ENCODE assay signal across 18 cellular contexts in the genomic region with DNA sequence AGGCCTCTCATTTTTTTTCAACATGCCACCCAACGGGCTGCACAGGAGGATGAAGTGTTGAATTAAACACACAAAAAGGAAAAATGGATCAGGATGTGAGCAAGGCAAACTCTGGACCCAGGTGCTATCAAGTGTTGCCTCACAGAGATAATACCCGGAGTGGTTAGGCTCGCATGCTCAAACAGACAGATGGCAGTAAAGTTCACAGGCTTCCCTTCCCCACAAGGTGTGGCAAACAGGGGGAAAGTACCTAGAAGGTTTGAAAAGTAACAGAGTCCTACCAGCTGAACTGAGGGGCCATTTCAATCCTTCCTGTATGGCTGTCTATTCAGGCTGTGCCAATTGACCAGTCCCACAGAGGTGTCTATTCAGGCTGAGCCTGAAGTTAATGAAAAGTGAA.
DNase-seq lines count a peak whose midpoint lies in the region; ATAC-seq and TF ChIP-seq lines count a peak whose summit lies in the region.
"Had no signal": no experiment of that assay in that cellular context is flagged by ENCODE, and none has a peak within 500 bp of the region (broad histone marks: within the 10 kb centered on the region; RNA-seq: fewer than 3 reads in every experiment).

No MANE protein-coding gene starts in this region.

- intact Hi-C loops in psoas muscle (cut with DNase I): loop anchor here in 1 of 2 donors (10.0 kb wide), 1 partner anchor 293 kb away; no protein-coding TSS in a partner anchor

- CTCF ChIA-PET in WTC11 (lab: Charles Lee): no interaction called here

- 69 to 70% (median 70%) methylated on average over 3 of the region's 3 CpGs for WGBS in psoas muscle, 3 donors

- ATAC-seq in GM19351 (IDR thresholded peaks at IDR 0.05; ENCODE audit: unreplicated experiment) (peak; percentile 67), HG02981 (IDR thresholded peaks at IDR 0.05; ENCODE audit: unreplicated experiment) (peak; percentile 86), WTC11 (0 out of 2 replicates have a peak, but pooled peaks have one; percentile 22), psoas muscle (no peak)
- ATAC-seq: A549 had no signal

- no peaks in the 10 kb centered on the region for H3K36me3 ChIP-seq in psoas muscle (ENCODE audit: insufficient read depth in 1 of 2, low read depth in 1 of 2)
- H3K36me3 ChIP-seq: vagina had no signal

- POLR2A ChIA-PET in WTC11 (lab: Charles Lee): no interaction called here

- peaks cover 6% of the 10 kb centered on the region for H3K4me1 Mint-ChIP-seq in WTC11
- H3K4me1 Mint-ChIP-seq: activated CD4-positive, alpha-beta T cell treated with anti-CD3 and anti-CD28 coated beads, Interleukin-2, amount 10 ng/mL, durations not matched to agents 7 days and 5 days had no signal

- H3K27me3 Mint-ChIP-seq in WTC11 (ENCODE audit: low read depth): peaks cover 3% of the 10 kb centered on the region
- H3K27me3 Mint-ChIP-seq: activated CD4-positive, alpha-beta T cell treated with anti-CD3 and anti-CD28 coated beads, Interleukin-2, amount 10 ng/mL, durations not matched to agents 7 days and 5 days; activated T-cell treated with anti-CD3 and anti-CD28 coated beads, Interleukin-2, amount 50 U/mL, for 24 hours; stimulated activated naive CD8-positive, alpha-beta T cell treated with anti-CD3 and anti-CD28 coated beads, Interleukin-15, Interleukin-2, amounts not matched to agents 100 ng/mL and 50 ng/mL, for 24 hours had no signal

- H3K9me3 Mint-ChIP-seq in WTC11: peaks cover 59% of the 10 kb centered on the region

- H3K27me3 ChIP-seq in psoas muscle (ENCODE audit: insufficient read depth in 3 of 3, low read length in 2 of 3): no peaks in the 10 kb centered on the region
- H3K27me3 ChIP-seq: vagina had no signal

- no peaks in the 10 kb centered on the region for H3K4me1 ChIP-seq in psoas muscle
- H3K4me1 ChIP-seq: A549, vagina had no signal

- DNase-seq in GM12865 (ENCODE audit: low read depth): peak; percentile 1
- DNase-seq in WTC11 (ENCODE audit: low spot score): no peak
- no peak for DNase-seq in NCI-H345 treated with DMSO at 0.1 percent for 48 hours (lab: John Stamatoyannopoulos, UW; ENCODE audit: unreplicated experiment)
- no peak for DNase-seq in psoas muscle
- DNase-seq in GOT3 (lab: John Stamatoyannopoulos, UW): no peak
- DNase-seq in NOMO-1 (lab: John Stamatoyannopoulos, UW; ENCODE audit: unreplicated experiment in 2 of 2): no peak
- DNase-seq: activated CD4-positive, alpha-beta T cell treated with anti-CD3 and anti-CD28 coated beads, Interleukin-2, amount 10 ng/mL, durations not matched to agents 7 days and 5 days; activated T-cell treated with anti-CD3 and anti-CD28 coated beads, Interleukin-2, amount 50 U/mL, for 24 hours; EL; NCI-H2029; NCI-H774; nucleus accumbens had no signal

- H3K9me3 ChIP-seq in psoas muscle: no peaks in the 10 kb centered on the region
- H3K9me3 ChIP-seq: A549, vagina had no signal

- peaks cover 61% of the 10 kb centered on the region for H3K36me3 Mint-ChIP-seq in WTC11

- H3K27ac Mint-ChIP-seq in WTC11: no peak overlapping the region
- H3K27ac Mint-ChIP-seq: activated CD4-positive, alpha-beta T cell treated with anti-CD3 and anti-CD28 coated beads, Interleukin-2, amount 10 ng/mL, durations not matched to agents 7 days and 5 days; activated T-cell treated with anti-CD3 and anti-CD28 coated beads, Interleukin-2, amount 50 U/mL, for 24 hours; stimulated activated naive CD8-positive, alpha-beta T cell treated with anti-CD3 and anti-CD28 coated beads, Interleukin-15, Interleukin-2, amounts not matched to agents 100 ng/mL and 50 ng/mL, for 24 hours had no signal

- H3K4me3 Mint-ChIP-seq in WTC11: no peak overlapping the region
- H3K4me3 Mint-ChIP-seq: activated CD4-positive, alpha-beta T cell treated with anti-CD3 and anti-CD28 coated beads, Interleukin-2, amount 10 ng/mL, durations not matched to agents 7 days and 5 days; activated T-cell treated with anti-CD3 and anti-CD28 coated beads, Interleukin-2, amount 50 U/mL, for 24 hours; stimulated activated naive CD8-positive, alpha-beta T cell treated with anti-CD3 and anti-CD28 coated beads, Interleukin-15, Interleukin-2, amounts not matched to agents 100 ng/mL and 50 ng/mL, for 24 hours had no signal

- no peak overlapping the region for H3K27ac ChIP-seq in psoas muscle
- H3K27ac ChIP-seq: A549, vagina had no signal

- TF ChIP-seq CTCF in GM12865 (IDR thresholded peaks at IDR 0.05; ENCODE audit: insufficient read depth, low read depth, low read length, missing control alignments): no peak
- no peak for TF ChIP-seq CTCF in WTC11 (IDR thresholded peaks at IDR 0.05)
- TF ChIP-seq CTCF in psoas muscle (IDR thresholded peaks at IDR 0.05): no peak

- H3K4me3 ChIP-seq in GM12865 (ENCODE audit: low read depth, low read length) (no peak overlapping the region), psoas muscle (no peak overlapping the region)
- H3K4me3 ChIP-seq: A549, smooth muscle cell, vagina had no signal

TF ChIP-seq in WTC11, 78 proteins besides CTCF, POLR2A, EP300 and RAD21:
- TF ChIP-seq, protein P1, sequence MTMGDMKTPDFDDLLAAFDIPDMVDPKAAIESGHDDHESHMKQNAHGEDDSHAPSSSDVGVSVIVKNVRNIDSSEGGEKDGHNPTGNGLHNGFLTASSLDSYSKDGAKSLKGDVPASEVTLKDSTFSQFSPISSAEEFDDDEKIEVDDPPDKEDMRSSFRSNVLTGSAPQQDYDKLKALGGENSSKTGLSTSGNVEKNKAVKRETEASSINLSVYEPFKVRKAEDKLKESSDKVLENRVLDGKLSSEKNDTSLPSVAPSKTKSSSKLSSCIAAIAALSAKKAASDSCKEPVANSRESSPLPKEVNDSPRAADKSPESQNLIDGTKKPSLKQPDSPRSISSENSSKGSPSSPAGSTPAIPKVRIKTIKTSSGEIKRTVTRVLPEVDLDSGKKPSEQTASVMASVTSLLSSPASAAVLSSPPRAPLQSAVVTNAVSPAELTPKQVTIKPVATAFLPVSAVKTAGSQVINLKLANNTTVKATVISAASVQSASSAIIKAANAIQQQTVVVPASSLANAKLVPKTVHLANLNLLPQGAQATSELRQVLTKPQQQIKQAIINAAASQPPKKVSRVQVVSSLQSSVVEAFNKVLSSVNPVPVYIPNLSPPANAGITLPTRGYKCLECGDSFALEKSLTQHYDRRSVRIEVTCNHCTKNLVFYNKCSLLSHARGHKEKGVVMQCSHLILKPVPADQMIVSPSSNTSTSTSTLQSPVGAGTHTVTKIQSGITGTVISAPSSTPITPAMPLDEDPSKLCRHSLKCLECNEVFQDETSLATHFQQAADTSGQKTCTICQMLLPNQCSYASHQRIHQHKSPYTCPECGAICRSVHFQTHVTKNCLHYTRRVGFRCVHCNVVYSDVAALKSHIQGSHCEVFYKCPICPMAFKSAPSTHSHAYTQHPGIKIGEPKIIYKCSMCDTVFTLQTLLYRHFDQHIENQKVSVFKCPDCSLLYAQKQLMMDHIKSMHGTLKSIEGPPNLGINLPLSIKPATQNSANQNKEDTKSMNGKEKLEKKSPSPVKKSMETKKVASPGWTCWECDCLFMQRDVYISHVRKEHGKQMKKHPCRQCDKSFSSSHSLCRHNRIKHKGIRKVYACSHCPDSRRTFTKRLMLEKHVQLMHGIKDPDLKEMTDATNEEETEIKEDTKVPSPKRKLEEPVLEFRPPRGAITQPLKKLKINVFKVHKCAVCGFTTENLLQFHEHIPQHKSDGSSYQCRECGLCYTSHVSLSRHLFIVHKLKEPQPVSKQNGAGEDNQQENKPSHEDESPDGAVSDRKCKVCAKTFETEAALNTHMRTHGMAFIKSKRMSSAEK (CRISPR knock-in tag; IDR thresholded peaks at IDR 0.05; ENCODE audit: borderline replicate concordance): no peak
- TF ChIP-seq, protein P2, sequence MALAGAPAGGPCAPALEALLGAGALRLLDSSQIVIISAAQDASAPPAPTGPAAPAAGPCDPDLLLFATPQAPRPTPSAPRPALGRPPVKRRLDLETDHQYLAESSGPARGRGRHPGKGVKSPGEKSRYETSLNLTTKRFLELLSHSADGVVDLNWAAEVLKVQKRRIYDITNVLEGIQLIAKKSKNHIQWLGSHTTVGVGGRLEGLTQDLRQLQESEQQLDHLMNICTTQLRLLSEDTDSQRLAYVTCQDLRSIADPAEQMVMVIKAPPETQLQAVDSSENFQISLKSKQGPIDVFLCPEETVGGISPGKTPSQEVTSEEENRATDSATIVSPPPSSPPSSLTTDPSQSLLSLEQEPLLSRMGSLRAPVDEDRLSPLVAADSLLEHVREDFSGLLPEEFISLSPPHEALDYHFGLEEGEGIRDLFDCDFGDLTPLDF (CRISPR knock-in tag; IDR thresholded peaks at IDR 0.05): no peak
- TF ChIP-seq ZNF232 (CRISPR knock-in tag; IDR thresholded peaks at IDR 0.05): no peak
- TF ChIP-seq JAZF1 (CRISPR knock-in tag; IDR thresholded peaks at IDR 0.05): no peak
- no peak for TF ChIP-seq EMX1 (CRISPR knock-in tag; IDR thresholded peaks at IDR 0.05)
- no peak for TF ChIP-seq RELA (CRISPR knock-in tag; IDR thresholded peaks at IDR 0.05; ENCODE audit: borderline replicate concordance)
- TF ChIP-seq SMAD3 (CRISPR knock-in tag; IDR thresholded peaks at IDR 0.05; ENCODE audit: borderline replicate concordance): no peak
- TF ChIP-seq GABPB1 (CRISPR knock-in tag; IDR thresholded peaks at IDR 0.05): no peak
- TF ChIP-seq TEAD4 (CRISPR knock-in tag; IDR thresholded peaks at IDR 0.05): no peak
- TF ChIP-seq ZNF317 (CRISPR knock-in tag; IDR thresholded peaks at IDR 0.05; ENCODE audit: borderline replicate concordance, low read depth): no peak
- TF ChIP-seq ZNF138 (CRISPR knock-in tag; conservative IDR thresholded peaks at IDR 0.05): no peak
- no peak for TF ChIP-seq NR1H2 (CRISPR knock-in tag; IDR thresholded peaks at IDR 0.05)

Comparison
In these comparisons a context has a peak if more than half of its experiments do, and no peak if none do; other contexts are left out.
1. ATAC-seq: peak in GM19351 (single experiment), HG02981 (single experiment) and WTC11 (single experiment); none in psoas muscle (0 of 4).